18 cellular contexts compared by ENCODE assay signal in the genomic region with DNA sequence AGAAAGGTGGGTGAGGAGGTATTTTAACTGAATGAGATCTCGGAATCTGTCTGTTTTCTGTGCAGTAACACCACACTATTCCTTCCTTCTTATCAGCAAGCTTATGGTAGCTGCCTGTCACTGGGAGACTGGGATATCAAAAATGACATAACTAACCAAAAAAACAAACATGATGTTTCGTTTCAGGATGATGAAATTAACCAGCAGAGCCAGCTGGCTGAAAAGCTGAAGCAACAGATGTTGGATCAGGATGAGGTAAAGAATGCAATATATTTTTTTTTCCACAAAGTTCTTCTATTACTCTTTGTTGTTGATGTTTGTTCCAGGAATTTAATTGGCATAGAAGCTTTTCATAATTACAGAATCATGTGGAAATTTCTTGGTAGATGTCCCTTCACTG. TPM values are rescaled to one million over a fixed set of nuclear protein-coding genes. Genes with fewer than 3 reads are reported as not detected.
DNase-seq lines count a peak whose midpoint lies in the region; ATAC-seq and TF ChIP-seq lines count a peak whose summit lies in the region.
"Had no signal": no experiment of that assay in that cellular context is flagged by ENCODE, and none has a peak within 500 bp of the region (broad histone marks: within the 10 kb centered on the region; RNA-seq: fewer than 3 reads in every experiment).

No MANE protein-coding gene starts in this region.

- no peak overlapping the region for H3K27ac ChIP-seq in HL-60 (replicated peaks)
- H3K27ac ChIP-seq: RWPE1 had no signal

- H3K27me3 ChIP-seq in HL-60 (ENCODE audit: insufficient read depth, poor library complexity, severe bottlenecking) = no peaks in the 10 kb centered on the region

- H3K36me3 Mint-ChIP-seq in WTC11 = peaks cover 37% of the 10 kb centered on the region
- H3K36me3 Mint-ChIP-seq: mesothelial cell of epicardium had no signal

- no peak overlapping the region for H3K27ac Mint-ChIP-seq in WTC11
- H3K27ac Mint-ChIP-seq: activated B cell treated with CpG ODN at 0.5 μM for 24 hours; dendritic cell treated with granulocyte-macrophage colony-stimulating factor and Interleukin-4, amounts not matched to agents 40 ng/mL and 50 ng/mL, for 4 days; mesothelial cell of epicardium had no signal

- no peak overlapping the region for H3K4me3 ChIP-seq in HL-60 (replicated peaks; ENCODE audit: insufficient read depth, low read length)
- H3K4me3 ChIP-seq: HAP-1 had no signal

- ATAC-seq in sciatic nerve (peak; percentile 90), HG02885 (IDR thresholded peaks at IDR 0.05; ENCODE audit: poor library complexity, unreplicated experiment) (no peak), WTC11 (no peak), HG03442 (IDR thresholded peaks at IDR 0.05; ENCODE audit: unreplicated experiment) (no peak)

- DNase-seq in HL-60 (ENCODE audit: low read depth in 1 of 2, low spot score in 1 of 2) (peak; percentile 26 to 40), OCI-M1 (lab: John Stamatoyannopoulos, UW) (peak; percentile 78), fibroblast of peridontal ligament (ENCODE audit: extremely low read depth) (peak; percentile 25), sciatic nerve (ENCODE audit: low spot score) (no peak), WTC11 (ENCODE audit: low spot score) (no peak)
- DNase-seq: activated B cell treated with CpG ODN at 0.5 μM for 24 hours; kidney; NCI-H2107; occipital lobe; stimulated activated CD4-positive, alpha-beta T cell treated with anti-CD3 and anti-CD28 coated beads, Interleukin-4, amount 100 ng/mL, for 24 hours; stimulated activated CD8-positive, alpha-beta memory T cell treated with anti-CD3 and anti-CD28 coated beads, Interleukin-4, amount 100 ng/mL, for 48 hours had no signal

- POLR2A ChIA-PET in WTC11 (lab: Charles Lee) = no interaction called here

- peaks cover 40% of the 10 kb centered on the region for H3K4me1 Mint-ChIP-seq in WTC11

- intact Hi-C loops in sciatic nerve (cut with DNase I) = no loop called here

- H3K9me3 Mint-ChIP-seq in WTC11 = no peaks in the 10 kb centered on the region
- H3K9me3 Mint-ChIP-seq: activated B cell treated with CpG ODN at 0.5 μM for 24 hours; dendritic cell treated with granulocyte-macrophage colony-stimulating factor and Interleukin-4, amounts not matched to agents 40 ng/mL and 50 ng/mL, for 4 days; mesothelial cell of epicardium had no signal

- no peaks in the 10 kb centered on the region for H3K27me3 Mint-ChIP-seq in WTC11 (ENCODE audit: low read depth)
- H3K27me3 Mint-ChIP-seq: activated B cell treated with CpG ODN at 0.5 μM for 24 hours; dendritic cell treated with granulocyte-macrophage colony-stimulating factor and Interleukin-4, amounts not matched to agents 40 ng/mL and 50 ng/mL, for 4 days had no signal

- CTCF ChIA-PET in WTC11 (lab: Charles Lee) = interaction anchor here (0.6 to 1.0 kb wide), 2 partner anchors 9 to 37 kb away, joined by 3 to 4 read pairs; no protein-coding TSS in a partner anchor

- TF ChIP-seq CTCF in HL-60 (IDR thresholded peaks at IDR 0.05; ENCODE audit: insufficient read depth, low read length) = no peak
- TF ChIP-seq CTCF in WTC11 (IDR thresholded peaks at IDR 0.05) = no peak

- no peak overlapping the region for H3K4me3 Mint-ChIP-seq in WTC11
- H3K4me3 Mint-ChIP-seq: activated B cell treated with CpG ODN at 0.5 μM for 24 hours; dendritic cell treated with granulocyte-macrophage colony-stimulating factor and Interleukin-4, amounts not matched to agents 40 ng/mL and 50 ng/mL, for 4 days; mesothelial cell of epicardium had no signal

TF ChIP-seq in WTC11, 78 proteins besides CTCF, POLR2A, EP300 and RAD21 (continues in another document):
- TF ChIP-seq TP53 (CRISPR knock-in tag; IDR thresholded peaks at IDR 0.05) (no peak), ATF1 (CRISPR knock-in tag; IDR thresholded peaks at IDR 0.05) (no peak), EMX1 (CRISPR knock-in tag; IDR thresholded peaks at IDR 0.05) (no peak), PRRX2 (CRISPR knock-in tag; IDR thresholded peaks at IDR 0.05) (no peak), SMAD3 (CRISPR knock-in tag; IDR thresholded peaks at IDR 0.05; ENCODE audit: borderline replicate concordance) (no peak), IRF2 (CRISPR knock-in tag; IDR thresholded peaks at IDR 0.05; ENCODE audit: borderline replicate concordance, low read depth) (no peak), GABPB1 (CRISPR knock-in tag; IDR thresholded peaks at IDR 0.05) (no peak), ZBTB21 (CRISPR knock-in tag; IDR thresholded peaks at IDR 0.05; ENCODE audit: borderline replicate concordance) (no peak), JAZF1 (CRISPR knock-in tag; IDR thresholded peaks at IDR 0.05) (no peak), ZNF317 (CRISPR knock-in tag; IDR thresholded peaks at IDR 0.05; ENCODE audit: borderline replicate concordance, low read depth) (no peak), FOXP1 (CRISPR knock-in tag; IDR thresholded peaks at IDR 0.05; ENCODE audit: borderline replicate concordance) (no peak)
- TF ChIP-seq, protein P1, sequence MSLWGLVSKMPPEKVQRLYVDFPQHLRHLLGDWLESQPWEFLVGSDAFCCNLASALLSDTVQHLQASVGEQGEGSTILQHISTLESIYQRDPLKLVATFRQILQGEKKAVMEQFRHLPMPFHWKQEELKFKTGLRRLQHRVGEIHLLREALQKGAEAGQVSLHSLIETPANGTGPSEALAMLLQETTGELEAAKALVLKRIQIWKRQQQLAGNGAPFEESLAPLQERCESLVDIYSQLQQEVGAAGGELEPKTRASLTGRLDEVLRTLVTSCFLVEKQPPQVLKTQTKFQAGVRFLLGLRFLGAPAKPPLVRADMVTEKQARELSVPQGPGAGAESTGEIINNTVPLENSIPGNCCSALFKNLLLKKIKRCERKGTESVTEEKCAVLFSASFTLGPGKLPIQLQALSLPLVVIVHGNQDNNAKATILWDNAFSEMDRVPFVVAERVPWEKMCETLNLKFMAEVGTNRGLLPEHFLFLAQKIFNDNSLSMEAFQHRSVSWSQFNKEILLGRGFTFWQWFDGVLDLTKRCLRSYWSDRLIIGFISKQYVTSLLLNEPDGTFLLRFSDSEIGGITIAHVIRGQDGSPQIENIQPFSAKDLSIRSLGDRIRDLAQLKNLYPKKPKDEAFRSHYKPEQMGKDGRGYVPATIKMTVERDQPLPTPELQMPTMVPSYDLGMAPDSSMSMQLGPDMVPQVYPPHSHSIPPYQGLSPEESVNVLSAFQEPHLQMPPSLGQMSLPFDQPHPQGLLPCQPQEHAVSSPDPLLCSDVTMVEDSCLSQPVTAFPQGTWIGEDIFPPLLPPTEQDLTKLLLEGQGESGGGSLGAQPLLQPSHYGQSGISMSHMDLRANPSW (CRISPR knock-in tag; conservative IDR thresholded peaks at IDR 0.05; ENCODE audit: low read depth) = no peak
- TF ChIP-seq, protein P2, sequence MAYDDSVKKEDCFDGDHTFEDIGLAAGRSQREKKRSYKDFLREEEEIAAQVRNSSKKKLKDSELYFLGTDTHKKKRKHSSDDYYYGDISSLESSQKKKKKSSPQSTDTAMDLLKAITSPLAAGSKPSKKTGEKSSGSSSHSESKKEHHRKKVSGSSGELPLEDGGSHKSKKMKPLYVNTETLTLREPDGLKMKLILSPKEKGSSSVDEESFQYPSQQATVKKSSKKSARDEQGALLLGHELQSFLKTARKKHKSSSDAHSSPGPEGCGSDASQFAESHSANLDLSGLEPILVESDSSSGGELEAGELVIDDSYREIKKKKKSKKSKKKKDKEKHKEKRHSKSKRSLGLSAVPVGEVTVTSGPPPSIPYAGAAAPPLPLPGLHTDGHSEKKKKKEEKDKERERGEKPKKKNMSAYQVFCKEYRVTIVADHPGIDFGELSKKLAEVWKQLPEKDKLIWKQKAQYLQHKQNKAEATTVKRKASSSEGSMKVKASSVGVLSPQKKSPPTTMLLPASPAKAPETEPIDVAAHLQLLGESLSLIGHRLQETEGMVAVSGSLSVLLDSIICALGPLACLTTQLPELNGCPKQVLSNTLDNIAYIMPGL (CRISPR knock-in tag; IDR thresholded peaks at IDR 0.05) = no peak
- TF ChIP-seq, protein P3, sequence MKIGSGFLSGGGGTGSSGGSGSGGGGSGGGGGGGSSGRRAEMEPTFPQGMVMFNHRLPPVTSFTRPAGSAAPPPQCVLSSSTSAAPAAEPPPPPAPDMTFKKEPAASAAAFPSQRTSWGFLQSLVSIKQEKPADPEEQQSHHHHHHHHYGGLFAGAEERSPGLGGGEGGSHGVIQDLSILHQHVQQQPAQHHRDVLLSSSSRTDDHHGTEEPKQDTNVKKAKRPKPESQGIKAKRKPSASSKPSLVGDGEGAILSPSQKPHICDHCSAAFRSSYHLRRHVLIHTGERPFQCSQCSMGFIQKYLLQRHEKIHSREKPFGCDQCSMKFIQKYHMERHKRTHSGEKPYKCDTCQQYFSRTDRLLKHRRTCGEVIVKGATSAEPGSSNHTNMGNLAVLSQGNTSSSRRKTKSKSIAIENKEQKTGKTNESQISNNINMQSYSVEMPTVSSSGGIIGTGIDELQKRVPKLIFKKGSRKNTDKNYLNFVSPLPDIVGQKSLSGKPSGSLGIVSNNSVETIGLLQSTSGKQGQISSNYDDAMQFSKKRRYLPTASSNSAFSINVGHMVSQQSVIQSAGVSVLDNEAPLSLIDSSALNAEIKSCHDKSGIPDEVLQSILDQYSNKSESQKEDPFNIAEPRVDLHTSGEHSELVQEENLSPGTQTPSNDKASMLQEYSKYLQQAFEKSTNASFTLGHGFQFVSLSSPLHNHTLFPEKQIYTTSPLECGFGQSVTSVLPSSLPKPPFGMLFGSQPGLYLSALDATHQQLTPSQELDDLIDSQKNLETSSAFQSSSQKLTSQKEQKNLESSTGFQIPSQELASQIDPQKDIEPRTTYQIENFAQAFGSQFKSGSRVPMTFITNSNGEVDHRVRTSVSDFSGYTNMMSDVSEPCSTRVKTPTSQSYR (CRISPR knock-in tag; IDR thresholded peaks at IDR 0.05) = no peak
- TF ChIP-seq, protein P4, sequence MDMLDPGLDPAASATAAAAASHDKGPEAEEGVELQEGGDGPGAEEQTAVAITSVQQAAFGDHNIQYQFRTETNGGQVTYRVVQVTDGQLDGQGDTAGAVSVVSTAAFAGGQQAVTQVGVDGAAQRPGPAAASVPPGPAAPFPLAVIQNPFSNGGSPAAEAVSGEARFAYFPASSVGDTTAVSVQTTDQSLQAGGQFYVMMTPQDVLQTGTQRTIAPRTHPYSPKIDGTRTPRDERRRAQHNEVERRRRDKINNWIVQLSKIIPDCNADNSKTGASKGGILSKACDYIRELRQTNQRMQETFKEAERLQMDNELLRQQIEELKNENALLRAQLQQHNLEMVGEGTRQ (CRISPR knock-in tag; IDR thresholded peaks at IDR 0.05) = no peak
- TF ChIP-seq, protein P5, sequence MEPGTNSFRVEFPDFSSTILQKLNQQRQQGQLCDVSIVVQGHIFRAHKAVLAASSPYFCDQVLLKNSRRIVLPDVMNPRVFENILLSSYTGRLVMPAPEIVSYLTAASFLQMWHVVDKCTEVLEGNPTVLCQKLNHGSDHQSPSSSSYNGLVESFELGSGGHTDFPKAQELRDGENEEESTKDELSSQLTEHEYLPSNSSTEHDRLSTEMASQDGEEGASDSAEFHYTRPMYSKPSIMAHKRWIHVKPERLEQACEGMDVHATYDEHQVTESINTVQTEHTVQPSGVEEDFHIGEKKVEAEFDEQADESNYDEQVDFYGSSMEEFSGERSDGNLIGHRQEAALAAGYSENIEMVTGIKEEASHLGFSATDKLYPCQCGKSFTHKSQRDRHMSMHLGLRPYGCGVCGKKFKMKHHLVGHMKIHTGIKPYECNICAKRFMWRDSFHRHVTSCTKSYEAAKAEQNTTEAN (CRISPR knock-in tag; IDR thresholded peaks at IDR 0.05) = no peak

RNA-seq across cellular contexts. Expression of a gene that starts 59.8 kb away (rescaled TPM):
- total RNA-seq in sciatic nerve = not detected
- 1.6 to 1.9 TPM (median 1.8 TPM) in 3 replicates for total RNA-seq in WTC11 (2021)
- total RNA-seq: T-helper 1 cell treated with Interleukin-12 subunit alpha and Interleukin-12 subunit beta and Interleukin-4 antibody, amounts not matched to agents 30 ng/mL and 1 ng/mL, for 36 hours had no signal

Comparison
In these comparisons a context has a peak if more than half of its experiments do, and no peak if none do; other contexts are left out.
1. DNase-seq: peak in HL-60 (2 of 2), OCI-M1 (single experiment) and fibroblast of peridontal ligament (single experiment); none in sciatic nerve (single experiment) and WTC11 (single experiment).